ENCODE assay signal across 35 cellular contexts in the genomic region with DNA sequence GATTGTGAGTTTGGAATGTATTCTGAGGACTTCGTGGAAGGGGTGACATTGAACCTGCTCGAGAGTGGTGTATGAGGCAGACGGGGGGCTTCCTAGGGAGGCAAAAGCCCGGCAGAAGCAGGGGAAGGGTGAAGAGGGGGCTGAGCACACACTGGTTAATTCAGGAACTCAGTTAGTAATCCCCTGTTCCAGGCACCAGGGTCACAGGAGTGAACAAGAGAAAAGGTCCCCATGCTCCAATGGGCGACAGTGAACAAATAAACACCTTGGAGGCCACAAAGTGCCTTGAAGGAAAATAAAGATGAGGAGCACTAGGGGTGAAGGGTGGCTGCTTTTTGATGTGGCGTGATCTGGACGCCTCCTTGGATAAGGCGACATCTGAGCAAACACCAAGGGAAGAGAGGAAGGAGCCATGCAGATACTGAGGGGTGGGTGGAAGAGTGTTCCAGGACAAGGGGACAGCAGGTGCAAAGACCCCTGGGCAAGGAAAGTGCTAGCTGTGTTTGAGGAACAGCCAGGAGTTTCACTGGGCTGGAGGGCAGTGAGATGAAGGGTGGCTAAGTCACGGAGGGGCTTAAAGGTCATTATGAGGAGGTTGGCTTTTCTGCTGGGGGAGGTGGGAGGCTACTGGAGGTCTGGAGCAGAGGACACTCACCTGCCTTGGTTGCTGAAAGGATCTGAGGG. TPM values are rescaled to one million over a fixed set of nuclear protein-coding genes. Genes with fewer than 3 reads are reported as not detected.
"Had no signal": no experiment of that assay in that cellular context is flagged by ENCODE, and none has a peak within 500 bp of the region (broad histone marks: within the 10 kb centered on the region; RNA-seq: fewer than 3 reads in every experiment).

No MANE protein-coding gene starts in this region.

- H3K9me3 ChIP-seq: colonic mucosa, esophagus squamous epithelium, gastrocnemius medialis, left lung, lower lobe of right lung had no signal

- H3K4me1 Mint-ChIP-seq: endodermal cell; immature natural killer cell; naive thymus-derived CD4-positive, alpha-beta T cell had no signal

- H3K36me3 ChIP-seq: colonic mucosa, esophagus squamous epithelium, gastrocnemius medialis, left lung, lower lobe of right lung had no signal

- H3K4me3 Mint-ChIP-seq: dendritic cell treated with granulocyte-macrophage colony-stimulating factor and Interleukin-4, amounts not matched to agents 40 ng/mL and 50 ng/mL, for 4 days; effector memory CD8-positive, alpha-beta T cell; endodermal cell; immature natural killer cell; naive thymus-derived CD4-positive, alpha-beta T cell had no signal

- DNase-seq: colonic mucosa; cortex of kidney; effector CD8-positive, alpha-beta T cell; effector memory CD8-positive, alpha-beta T cell; esophagus squamous epithelium; foreskin fibroblast; foreskin melanocyte; gastrocnemius medialis; glutamatergic neuron; head of caudate nucleus; hypothalamus; immature natural killer cell; islet precursor cell; left cardiac atrium; left lung; left ventricle myocardium superior; lower lobe of right lung; mesenchymal stem cell; midbrain; naive thymus-derived CD4-positive, alpha-beta T cell had no signal

- H3K36me3 Mint-ChIP-seq: immature natural killer cell; naive thymus-derived CD4-positive, alpha-beta T cell had no signal

- H3K9me3 Mint-ChIP-seq: effector memory CD8-positive, alpha-beta T cell; endodermal cell had no signal

- H3K27ac Mint-ChIP-seq: dendritic cell treated with granulocyte-macrophage colony-stimulating factor and Interleukin-4, amounts not matched to agents 40 ng/mL and 50 ng/mL, for 4 days; effector memory CD8-positive, alpha-beta T cell; endodermal cell; immature natural killer cell; naive thymus-derived CD4-positive, alpha-beta T cell had no signal

- H3K27ac ChIP-seq: colonic mucosa, esophagus squamous epithelium, gastrocnemius medialis, hepatocyte, left lung, lower lobe of right lung had no signal

- H3K4me1 ChIP-seq: colonic mucosa, esophagus squamous epithelium, gastrocnemius medialis, left lung, lower lobe of right lung had no signal

- FAIRE-seq: endometrium, endothelial cell of umbilical vein had no signal

- H3K4me3 ChIP-seq: colonic mucosa, esophagus squamous epithelium, gastrocnemius medialis, hepatocyte, left lung, lower lobe of right lung had no signal

- H3K27me3 Mint-ChIP-seq: dendritic cell treated with granulocyte-macrophage colony-stimulating factor and Interleukin-4, amounts not matched to agents 40 ng/mL and 50 ng/mL, for 4 days had no signal

- ATAC-seq: effector memory CD8-positive, alpha-beta T cell; gastrocnemius medialis; left cardiac atrium; left lung; left ventricle myocardium superior; lower lobe of right lung; naive thymus-derived CD4-positive, alpha-beta T cell had no signal

RNA-seq across cellular contexts. Expression of a gene that starts 26.7 kb away (rescaled TPM):
- total RNA-seq: chondrocyte; colonic mucosa; dermis microvascular lymphatic vessel endothelial cell; endodermal cell; endothelial cell of umbilical vein; epithelial cell of proximal tubule; esophagus squamous epithelium; glomerular endothelial cell; hepatocyte; kidney epithelial cell; left lung; lower leg skin; lower lobe of right lung; lung microvascular endothelial cell; mononuclear cell; mucosa of gallbladder; naive thymus-derived CD4-positive, alpha-beta T cell had no signal
- polyA plus RNA-seq: endothelial cell of umbilical vein; esophagus; hepatocyte; immature natural killer cell; naive thymus-derived CD4-positive, alpha-beta T cell had no signal
